In genomic region chr3:143847787-143848631, GRCh38 we compare ENCODE assay signal across 1 cellular context.
TF ChIP-seq lines count a peak whose summit lies in the region.

Gene SLC9A9 (minus strand): TSS chr3:143848468. CDS start chr3:143848322, 146 bp downstream.

TF ChIP-seq in K562, 482 proteins besides CTCF, POLR2A, EP300 and RAD21 (continued from another document):
- TF ChIP-seq PBX2 (CRISPR knock-in tag; IDR thresholded peaks at IDR 0.05; ENCODE audit: low read depth) (no peak), PBX2 (tag; conservative IDR thresholded peaks at IDR 0.05; ENCODE audit: low read depth) (peak; percentile 58; the same call in 1 of the 2 replicates), ZNF23 (CRISPR knock-in tag; IDR thresholded peaks at IDR 0.05) (no peak), MAFG (tag; conservative IDR thresholded peaks at IDR 0.05) (peak; percentile 93), MAZ (CRISPR knock-in tag; conservative IDR thresholded peaks at IDR 0.05 in 1 of 2, IDR thresholded peaks at IDR 0.05 in 1 of 2) (no peak), NONO (IDR thresholded peaks at IDR 0.05; ENCODE audit: low read depth in 2 of 2, low read length in 1 of 2) (no peak), ZNF224 (CRISPR knock-in tag; IDR thresholded peaks at IDR 0.05) (no peak), MEIS2 (IDR thresholded peaks at IDR 0.05; ENCODE audit: partially characterized antibody) (peak; percentile 84), PREB (CRISPR knock-in tag; IDR thresholded peaks at IDR 0.05) (no peak)
